In the genomic region with DNA sequence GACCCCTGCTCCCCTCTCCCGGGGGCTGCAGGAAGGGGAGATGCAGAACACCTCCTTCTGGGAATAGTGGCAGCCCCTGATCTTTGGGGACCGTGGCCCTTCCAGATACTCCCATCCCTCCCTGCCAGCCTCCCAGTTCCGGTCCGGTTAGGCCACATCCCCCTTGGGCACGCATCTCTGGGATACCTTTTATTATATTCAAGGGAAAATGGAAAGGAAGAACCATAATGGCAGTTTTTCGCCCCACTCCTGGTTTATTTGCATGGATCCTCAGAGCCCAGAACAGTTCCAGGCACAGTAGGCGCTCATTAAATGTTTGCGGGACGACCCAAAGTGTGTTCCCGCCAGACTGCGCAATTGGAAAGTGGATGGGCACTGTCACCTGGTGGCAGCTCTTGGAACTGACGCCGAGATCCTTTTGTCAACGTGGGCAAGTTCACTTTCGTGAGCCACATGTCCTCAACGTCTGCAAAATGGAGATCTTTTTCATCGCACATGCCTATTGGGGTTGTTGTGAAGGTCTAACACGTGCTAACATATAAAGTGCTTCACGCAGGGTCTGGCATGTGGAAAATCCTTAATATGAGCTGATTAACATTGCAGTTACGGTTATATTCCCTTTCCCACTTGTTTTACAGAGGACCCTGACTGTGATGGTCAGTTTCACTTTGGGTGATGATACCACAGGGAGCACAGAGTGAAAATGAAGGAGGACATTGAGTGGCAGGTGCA, we compare ENCODE assay signal across 7 cellular contexts. TPM values are rescaled to one million over a fixed set of nuclear protein-coding genes. Genes with fewer than 3 reads are reported as not detected.
DNase-seq lines count a peak whose midpoint lies in the region; ATAC-seq, FAIRE-seq and TF ChIP-seq lines count a peak whose summit lies in the region.

No MANE protein-coding gene starts in this region.

- ATAC-seq in activated T-cell treated with anti-CD3 and anti-CD28 coated beads, Interleukin-2, amount 50 U/mL, for 4 hours: peak; percentile 66
- peak; percentile 79 to 85 for ATAC-seq in stimulated activated naive B cell treated with anti-CD40 and anti-IgM and Interleukin-4, amounts not matched to agents 10 μg/mL and 1 μg/mL and 100 μg/mL, for 72 hours (replicated peaks)

- FAIRE-seq in RCC 7860 (lab: Jason Lieb, UNC): no peak

- peak; percentile 98 for TF ChIP-seq CTCF in GM13977 (IDR thresholded peaks at IDR 0.05; ENCODE audit: extremely low read depth, insufficient read depth, missing control alignments)
- TF ChIP-seq CTCF in nephron progenitor cell (IDR thresholded peaks at IDR 0.05): peak; percentile 99

- DNase-seq in GM13977 (ENCODE audit: low spot score): peak; percentile 77
- peak; percentile 20 for DNase-seq in HuH-7.5 (ENCODE audit: low spot score)
- peak; percentile 64 for DNase-seq in RCC 7860 (ENCODE audit: low spot score)
- DNase-seq in activated T-cell treated with anti-CD3 and anti-CD28 coated beads, Interleukin-2, amount 50 U/mL, for 4 hours: peak; percentile 76
- peak; percentile 64 for DNase-seq in fibroblast of gingiva (ENCODE audit: low read depth)
- peak; percentile 83 for DNase-seq in nephron progenitor cell
- DNase-seq in stimulated activated naive B cell treated with anti-CD40 and anti-IgM and Interleukin-4, amounts not matched to agents 10 μg/mL and 1 μg/mL and 100 μg/mL, for 72 hours: peak; percentile 75

- H3K36me3 Mint-ChIP-seq in activated T-cell treated with anti-CD3 and anti-CD28 coated beads, Interleukin-2, amount 50 U/mL, for 4 hours (ENCODE audit: insufficient read depth): no peaks in the 10 kb centered on the region
- H3K36me3 Mint-ChIP-seq in nephron progenitor cell (ENCODE audit: low read depth): peaks cover 5% of the 10 kb centered on the region
- no peaks in the 10 kb centered on the region for H3K36me3 Mint-ChIP-seq in stimulated activated naive B cell treated with anti-CD40 and anti-IgM and Interleukin-4, amounts not matched to agents 10 μg/mL and 1 μg/mL and 100 μg/mL, for 72 hours

- in situ Hi-C loops in GM13977 (cut with MboI; ENCODE audit: low pct_unique_long_range_greater_than_20kb, low sequenced_read_pairs, unreplicated experiment): loop anchor here (10.0 kb wide), 1 partner anchor 281 kb away; no protein-coding TSS in a partner anchor

- H3K4me1 Mint-ChIP-seq in activated T-cell treated with anti-CD3 and anti-CD28 coated beads, Interleukin-2, amount 50 U/mL, for 4 hours (ENCODE audit: low read depth): peaks cover 24% of the 10 kb centered on the region
- H3K4me1 Mint-ChIP-seq in nephron progenitor cell: peaks cover 18% of the 10 kb centered on the region
- peaks cover 17 to 41% of the 10 kb centered on the region in 2 donors for H3K4me1 Mint-ChIP-seq in stimulated activated naive B cell treated with anti-CD40 and anti-IgM and Interleukin-4, amounts not matched to agents 10 μg/mL and 1 μg/mL and 100 μg/mL, for 72 hours

- peaks cover 32% of the 10 kb centered on the region for H3K27me3 Mint-ChIP-seq in activated T-cell treated with anti-CD3 and anti-CD28 coated beads, Interleukin-2, amount 50 U/mL, for 4 hours (ENCODE audit: low read depth)
- H3K27me3 Mint-ChIP-seq in nephron progenitor cell (ENCODE audit: low read depth, poor library complexity): peaks cover 11% of the 10 kb centered on the region
- H3K27me3 Mint-ChIP-seq in stimulated activated naive B cell treated with anti-CD40 and anti-IgM and Interleukin-4, amounts not matched to agents 10 μg/mL and 1 μg/mL and 100 μg/mL, for 72 hours: peaks cover 42 to 52% of the 10 kb centered on the region in 2 donors

- H3K27ac Mint-ChIP-seq in nephron progenitor cell: no peak overlapping the region
- H3K27ac Mint-ChIP-seq in stimulated activated naive B cell treated with anti-CD40 and anti-IgM and Interleukin-4, amounts not matched to agents 10 μg/mL and 1 μg/mL and 100 μg/mL, for 72 hours: no peak overlapping the region

- H3K4me3 Mint-ChIP-seq in activated T-cell treated with anti-CD3 and anti-CD28 coated beads, Interleukin-2, amount 50 U/mL, for 4 hours: peak overlapping the region; percentile 81
- H3K4me3 Mint-ChIP-seq in nephron progenitor cell: peak overlapping the region; percentile 54
- peak overlapping the region; percentile 79 to 87 for H3K4me3 Mint-ChIP-seq in stimulated activated naive B cell treated with anti-CD40 and anti-IgM and Interleukin-4, amounts not matched to agents 10 μg/mL and 1 μg/mL and 100 μg/mL, for 72 hours

- H3K9me3 Mint-ChIP-seq in activated T-cell treated with anti-CD3 and anti-CD28 coated beads, Interleukin-2, amount 50 U/mL, for 4 hours: peaks cover 4% of the 10 kb centered on the region
- no peaks in the 10 kb centered on the region for H3K9me3 Mint-ChIP-seq in nephron progenitor cell
- no peaks in the 10 kb centered on the region for H3K9me3 Mint-ChIP-seq in stimulated activated naive B cell treated with anti-CD40 and anti-IgM and Interleukin-4, amounts not matched to agents 10 μg/mL and 1 μg/mL and 100 μg/mL, for 72 hours

RNA-seq across cellular contexts. Expression of a gene that starts 1.6 kb away (rescaled TPM):
- under 1 TPM; 0.27 to 0.66 (median 0.40) TPM for total RNA-seq in activated T-cell treated with anti-CD3 and anti-CD28 coated beads, Interleukin-2, amount 50 U/mL, for 4 hours

Comparison
In these comparisons a context has a peak if more than half of its experiments do, and no peak if none do; other contexts are left out.
1. Peak in every context shown above with its lines: DNase-seq and ATAC-seq.
2. DNase-seq: peak in every context shown above with its lines; median percentile 83 in nephron progenitor cell; 77 in GM13977; 76 in activated T-cell treated with anti-CD3 and anti-CD28 coated beads, Interleukin-2, amount 50 U/mL, for 4 hours; 75 in stimulated activated naive B cell treated with anti-CD40 and anti-IgM and Interleukin-4, amounts not matched to agents 10 μg/mL and 1 μg/mL and 100 μg/mL, for 72 hours; 64 in RCC 7860; 64 in fibroblast of gingiva; 20 in HuH-7.5.